ENCODE assay signal across 2 cellular contexts in genomic region chr3:97957617-97958311, GRCh38.
TF ChIP-seq lines count a peak whose summit lies in the region.

No MANE protein-coding gene starts in this region.

TF ChIP-seq in liver, 16 proteins besides CTCF, POLR2A, EP300 and RAD21 (continued from another document):
- no peak for TF ChIP-seq REST (IDR thresholded peaks at IDR 0.05)
- no peak for TF ChIP-seq SP1 (IDR thresholded peaks at IDR 0.05)
- TF ChIP-seq HNF4A (conservative IDR thresholded peaks at IDR 0.05), result peak in 1 of 2 donors; percentile 24
- no peak for TF ChIP-seq TAF1 (conservative IDR thresholded peaks at IDR 0.05)
- peak; percentile 57 for TF ChIP-seq ATF3 (IDR thresholded peaks at IDR 0.05)
- no peak for TF ChIP-seq ZBTB33 (IDR thresholded peaks at IDR 0.05)
- TF ChIP-seq FOXA2 (IDR thresholded peaks at IDR 0.05), result peak; percentile 62
- no peak for TF ChIP-seq MAX (IDR thresholded peaks at IDR 0.05)
- no peak for TF ChIP-seq FOXA1 (IDR thresholded peaks at IDR 0.05)
- TF ChIP-seq HNF4G (IDR thresholded peaks at IDR 0.05), result no peak

TF ChIP-seq in HepG2, 621 proteins besides CTCF, POLR2A, EP300 and RAD21 (continued from another document):
- no peak for TF ChIP-seq ZNF318 (CRISPR knock-in tag; IDR thresholded peaks at IDR 0.05)
- no peak for TF ChIP-seq RARG (CRISPR knock-in tag; IDR thresholded peaks at IDR 0.05; ENCODE audit: low read depth)
- no peak for TF ChIP-seq ZBTB1 (CRISPR knock-in tag; IDR thresholded peaks at IDR 0.05; ENCODE audit: borderline replicate concordance)
- TF ChIP-seq RBM39 (IDR thresholded peaks at IDR 0.05; ENCODE audit: low read depth, low read length, poor library complexity, severe bottlenecking), result no peak
- no peak for TF ChIP-seq TBP (CRISPR knock-in tag; IDR thresholded peaks at IDR 0.05)
- TF ChIP-seq TP53 (CRISPR knock-in tag; conservative IDR thresholded peaks at IDR 0.05), result no peak
- no peak for TF ChIP-seq GLI4 (CRISPR knock-in tag; IDR thresholded peaks at IDR 0.05; ENCODE audit: borderline replicate concordance)
- no peak for TF ChIP-seq PRDM10 (CRISPR knock-in tag; IDR thresholded peaks at IDR 0.05; ENCODE audit: low read depth)
- TF ChIP-seq CHD2 (IDR thresholded peaks at IDR 0.05; ENCODE audit: low read depth, low read length), result no peak
- no peak for TF ChIP-seq ZNF264 (CRISPR knock-in tag; IDR thresholded peaks at IDR 0.05)
- TF ChIP-seq RERE (CRISPR knock-in tag; IDR thresholded peaks at IDR 0.05; ENCODE audit: low read depth), result no peak
- no peak for TF ChIP-seq ZBTB43 (CRISPR knock-in tag; conservative IDR thresholded peaks at IDR 0.05)
- no peak for TF ChIP-seq MTF2 (CRISPR knock-in tag; IDR thresholded peaks at IDR 0.05; ENCODE audit: borderline replicate concordance)
- TF ChIP-seq ZNF292 (CRISPR knock-in tag; IDR thresholded peaks at IDR 0.05; ENCODE audit: borderline replicate concordance, low read depth), result no peak
- no peak for TF ChIP-seq MAF1 (CRISPR knock-in tag; IDR thresholded peaks at IDR 0.05; ENCODE audit: borderline replicate concordance)
